In genomic region chr11:123381817-123382554, GRCh38 we compare ENCODE assay signal across 1 cellular context.
A peak's percentile ranks its signal among the peaks of the same experiment; 100 is the strongest.
TF ChIP-seq lines count a peak whose summit lies in the region.

No MANE protein-coding gene starts in this region.

TF ChIP-seq in GM12878, 131 proteins besides CTCF, POLR2A, EP300 and RAD21 (continued from another document and continues in another):
- TF ChIP-seq MAX (IDR thresholded peaks at IDR 0.05; ENCODE audit: low read depth, low read length) (peak; percentile 51; the same call in 1 of the 2 replicates), ATF3 (IDR thresholded peaks at IDR 0.05; ENCODE audit: borderline replicate concordance, extremely low read depth, low read depth, low read length) (no peak), NKRF (conservative IDR thresholded peaks at IDR 0.05) (no peak), ASH2L (IDR thresholded peaks at IDR 0.05; ENCODE audit: borderline replicate concordance, low read depth) (no peak), MEF2A (IDR thresholded peaks at IDR 0.05; ENCODE audit: insufficient read depth, low read depth, low read length) (peak; percentile 89), RELB (IDR thresholded peaks at IDR 0.05; ENCODE audit: low read depth) (peak; percentile 96), CHD2 (IDR thresholded peaks at IDR 0.05; ENCODE audit: borderline replicate concordance, low read depth, low read length) (no peak; the same call in none of the 2 replicates), ZNF24 (IDR thresholded peaks at IDR 0.05) (peak; percentile 94), ESRRA (IDR thresholded peaks at IDR 0.05; ENCODE audit: low read length) (no peak), NFXL1 (IDR thresholded peaks at IDR 0.05; ENCODE audit: borderline replicate concordance) (no peak), SREBF2 (IDR thresholded peaks at IDR 0.05; ENCODE audit: low read length) (no peak), EGR1 (IDR thresholded peaks at IDR 0.05; ENCODE audit: borderline replicate concordance in 1 of 2, low read depth in 2 of 2, low read length in 2 of 2) (peak in 1 of 2 experiments; percentile 34; a peak in 1 of 3 replicates), MYB (IDR thresholded peaks at IDR 0.05; ENCODE audit: borderline replicate concordance, low read depth, low read length) (no peak), SKIL (IDR thresholded peaks at IDR 0.05; ENCODE audit: low read depth, poor library complexity, severe bottlenecking) (peak; percentile 83), FOXM1 (IDR thresholded peaks at IDR 0.05; ENCODE audit: low read depth, low read length) (peak; percentile 99), FOS (IDR thresholded peaks at IDR 0.05; ENCODE audit: borderline replicate concordance, extremely low read depth, insufficient read length) (no peak), CREB1 (IDR thresholded peaks at IDR 0.05; ENCODE audit: low read depth) (no peak), LARP7 (IDR thresholded peaks at IDR 0.05) (no peak), IKZF1 (conservative IDR thresholded peaks at IDR 0.05) (peak; percentile 95), ETV6 (conservative IDR thresholded peaks at IDR 0.05 in 1 of 2, IDR thresholded peaks at IDR 0.05 in 1 of 2; ENCODE audit: borderline replicate concordance in 1 of 2, low read depth in 1 of 2) (peak in 1 of 2 experiments; percentile 66; a peak in 2 of 4 replicates), RBBP5 (conservative IDR thresholded peaks at IDR 0.05) (no peak), JUND (IDR thresholded peaks at IDR 0.05; ENCODE audit: low read depth, low read length) (no peak), TCF3 (IDR thresholded peaks at IDR 0.05; ENCODE audit: borderline replicate concordance, insufficient read depth, low read depth, low read length) (peak; percentile 29; the same call in 1 of the 2 replicates), SUPT20H (IDR thresholded peaks at IDR 0.05; ENCODE audit: borderline replicate concordance, control insufficient read depth, low read depth, low read length) (no peak), RB1 (IDR thresholded peaks at IDR 0.05; ENCODE audit: borderline replicate concordance) (no peak), IKZF2 (IDR thresholded peaks at IDR 0.05) (peak; percentile 97), SMARCA5 (IDR thresholded peaks at IDR 0.05) (peak; percentile 95), ZSCAN29 (IDR thresholded peaks at IDR 0.05) (no peak), ZBTB4 (CRISPR knock-in tag; IDR thresholded peaks at IDR 0.05) (no peak), WRNIP1 (IDR thresholded peaks at IDR 0.05; ENCODE audit: borderline replicate concordance, low read depth, low read length) (no peak), RUNX3 (IDR thresholded peaks at IDR 0.05; ENCODE audit: low read length) (peak; percentile 91), MLLT1 (IDR thresholded peaks at IDR 0.05) (no peak), BMI1 (IDR thresholded peaks at IDR 0.05; ENCODE audit: borderline replicate concordance) (peak; percentile 34; the same call in 1 of the 2 replicates), RELA (IDR thresholded peaks at IDR 0.05; ENCODE audit: borderline replicate concordance, partially characterized antibody) (peak; percentile 63), RAD51 (IDR thresholded peaks at IDR 0.05) (no peak), ZNF207 (IDR thresholded peaks at IDR 0.05; ENCODE audit: borderline replicate concordance) (no peak), MTA3 (IDR thresholded peaks at IDR 0.05; ENCODE audit: borderline replicate concordance, low read length) (no peak), CBX5 (IDR thresholded peaks at IDR 0.05; ENCODE audit: low read depth) (0 out of 2 replicates have a peak, but pooled peaks have one; percentile 12), GATAD2B (conservative IDR thresholded peaks at IDR 0.05; ENCODE audit: low read depth) (peak; percentile 53; the same call in 1 of the 2 replicates), CBX3 (IDR thresholded peaks at IDR 0.05; ENCODE audit: borderline replicate concordance, low read depth) (no peak), SMAD1 (IDR thresholded peaks at IDR 0.05; ENCODE audit: low read depth, partially characterized antibody) (peak; percentile 44)
- TF ChIP-seq, protein P1, sequence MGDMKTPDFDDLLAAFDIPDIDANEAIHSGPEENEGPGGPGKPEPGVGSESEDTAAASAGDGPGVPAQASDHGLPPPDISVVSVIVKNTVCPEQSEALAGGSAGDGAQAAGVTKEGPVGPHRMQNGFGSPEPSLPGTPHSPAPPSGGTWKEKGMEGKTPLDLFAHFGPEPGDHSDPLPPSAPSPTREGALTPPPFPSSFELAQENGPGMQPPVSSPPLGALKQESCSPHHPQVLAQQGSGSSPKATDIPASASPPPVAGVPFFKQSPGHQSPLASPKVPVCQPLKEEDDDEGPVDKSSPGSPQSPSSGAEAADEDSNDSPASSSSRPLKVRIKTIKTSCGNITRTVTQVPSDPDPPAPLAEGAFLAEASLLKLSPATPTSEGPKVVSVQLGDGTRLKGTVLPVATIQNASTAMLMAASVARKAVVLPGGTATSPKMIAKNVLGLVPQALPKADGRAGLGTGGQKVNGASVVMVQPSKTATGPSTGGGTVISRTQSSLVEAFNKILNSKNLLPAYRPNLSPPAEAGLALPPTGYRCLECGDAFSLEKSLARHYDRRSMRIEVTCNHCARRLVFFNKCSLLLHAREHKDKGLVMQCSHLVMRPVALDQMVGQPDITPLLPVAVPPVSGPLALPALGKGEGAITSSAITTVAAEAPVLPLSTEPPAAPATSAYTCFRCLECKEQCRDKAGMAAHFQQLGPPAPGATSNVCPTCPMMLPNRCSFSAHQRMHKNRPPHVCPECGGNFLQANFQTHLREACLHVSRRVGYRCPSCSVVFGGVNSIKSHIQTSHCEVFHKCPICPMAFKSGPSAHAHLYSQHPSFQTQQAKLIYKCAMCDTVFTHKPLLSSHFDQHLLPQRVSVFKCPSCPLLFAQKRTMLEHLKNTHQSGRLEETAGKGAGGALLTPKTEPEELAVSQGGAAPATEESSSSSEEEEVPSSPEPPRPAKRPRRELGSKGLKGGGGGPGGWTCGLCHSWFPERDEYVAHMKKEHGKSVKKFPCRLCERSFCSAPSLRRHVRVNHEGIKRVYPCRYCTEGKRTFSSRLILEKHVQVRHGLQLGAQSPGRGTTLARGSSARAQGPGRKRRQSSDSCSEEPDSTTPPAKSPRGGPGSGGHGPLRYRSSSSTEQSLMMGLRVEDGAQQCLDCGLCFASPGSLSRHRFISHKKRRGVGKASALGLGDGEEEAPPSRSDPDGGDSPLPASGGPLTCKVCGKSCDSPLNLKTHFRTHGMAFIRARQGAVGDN (IDR thresholded peaks at IDR 0.05): peak; percentile 31; the same call in 1 of the 2 replicates
- TF ChIP-seq, protein P2, sequence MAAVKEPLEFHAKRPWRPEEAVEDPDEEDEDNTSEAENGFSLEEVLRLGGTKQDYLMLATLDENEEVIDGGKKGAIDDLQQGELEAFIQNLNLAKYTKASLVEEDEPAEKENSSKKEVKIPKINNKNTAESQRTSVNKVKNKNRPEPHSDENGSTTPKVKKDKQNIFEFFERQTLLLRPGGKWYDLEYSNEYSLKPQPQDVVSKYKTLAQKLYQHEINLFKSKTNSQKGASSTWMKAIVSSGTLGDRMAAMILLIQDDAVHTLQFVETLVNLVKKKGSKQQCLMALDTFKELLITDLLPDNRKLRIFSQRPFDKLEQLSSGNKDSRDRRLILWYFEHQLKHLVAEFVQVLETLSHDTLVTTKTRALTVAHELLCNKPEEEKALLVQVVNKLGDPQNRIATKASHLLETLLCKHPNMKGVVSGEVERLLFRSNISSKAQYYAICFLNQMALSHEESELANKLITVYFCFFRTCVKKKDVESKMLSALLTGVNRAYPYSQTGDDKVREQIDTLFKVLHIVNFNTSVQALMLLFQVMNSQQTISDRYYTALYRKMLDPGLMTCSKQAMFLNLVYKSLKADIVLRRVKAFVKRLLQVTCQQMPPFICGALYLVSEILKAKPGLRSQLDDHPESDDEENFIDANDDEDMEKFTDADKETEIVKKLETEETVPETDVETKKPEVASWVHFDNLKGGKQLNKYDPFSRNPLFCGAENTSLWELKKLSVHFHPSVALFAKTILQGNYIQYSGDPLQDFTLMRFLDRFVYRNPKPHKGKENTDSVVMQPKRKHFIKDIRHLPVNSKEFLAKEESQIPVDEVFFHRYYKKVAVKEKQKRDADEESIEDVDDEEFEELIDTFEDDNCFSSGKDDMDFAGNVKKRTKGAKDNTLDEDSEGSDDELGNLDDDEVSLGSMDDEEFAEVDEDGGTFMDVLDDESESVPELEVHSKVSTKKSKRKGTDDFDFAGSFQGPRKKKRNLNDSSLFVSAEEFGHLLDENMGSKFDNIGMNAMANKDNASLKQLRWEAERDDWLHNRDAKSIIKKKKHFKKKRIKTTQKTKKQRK (IDR thresholded peaks at IDR 0.05; ENCODE audit: low read depth, low read length): no peak
